Comparison of ENCODE assay signal across 20 cellular contexts in genomic region chr4:109094061-109094460, GRCh38.
DNase-seq lines count a peak whose midpoint lies in the region; ATAC-seq and TF ChIP-seq lines count a peak whose summit lies in the region.
"Had no signal": no experiment of that assay in that cellular context is flagged by ENCODE, and none has a peak within 500 bp of the region (broad histone marks: within the 10 kb centered on the region; RNA-seq: fewer than 3 reads in every experiment).

No MANE protein-coding gene starts in this region.

- no peak for ATAC-seq in activated CD8-positive, alpha-beta T cell treated with anti-CD3 and anti-CD28 coated beads for 36 hours

- no peaks in the 10 kb centered on the region for H3K36me3 Mint-ChIP-seq in activated CD8-positive, alpha-beta T cell treated with anti-CD3 and anti-CD28 coated beads for 36 hours (ENCODE audit: low read depth)
- H3K36me3 Mint-ChIP-seq: CD14-positive monocyte had no signal

- in situ Hi-C loops in KBM-7 (cut with MboI; ENCODE audit: low pct_unique_long_range_greater_than_20kb, low sequenced_read_pairs) = no loop called here

- no peaks in the 10 kb centered on the region for H3K4me1 ChIP-seq in right atrium auricular region

- H3K27me3 Mint-ChIP-seq in activated CD8-positive, alpha-beta T cell treated with anti-CD3 and anti-CD28 coated beads for 36 hours = peaks cover 3% of the 10 kb centered on the region

- H3K27me3 ChIP-seq in right atrium auricular region = no peaks in the 10 kb centered on the region

- H3K9me3 Mint-ChIP-seq in activated CD8-positive, alpha-beta T cell treated with anti-CD3 and anti-CD28 coated beads for 36 hours = no peaks in the 10 kb centered on the region

- TF ChIP-seq CTCF in AG10803 (conservative IDR thresholded peaks at IDR 0.05; ENCODE audit: low read length) (no peak), right atrium auricular region (IDR thresholded peaks at IDR 0.05) (no peak)
- no peak for TF ChIP-seq CTCF in activated CD8-positive, alpha-beta T cell treated with anti-CD3 and anti-CD28 coated beads for 36 hours (IDR thresholded peaks at IDR 0.05)

- H3K4me3 Mint-ChIP-seq in activated CD8-positive, alpha-beta T cell treated with anti-CD3 and anti-CD28 coated beads for 36 hours = no peak overlapping the region
- H3K4me3 Mint-ChIP-seq: CD14-positive monocyte had no signal

- no peak overlapping the region for H3K27ac Mint-ChIP-seq in activated CD8-positive, alpha-beta T cell treated with anti-CD3 and anti-CD28 coated beads for 36 hours
- H3K27ac Mint-ChIP-seq: CD14-positive monocyte had no signal

- DNase-seq in AG10803 (ENCODE audit: low read depth) (peak; percentile 41), KBM-7 (peak; percentile 24), amniotic epithelial cell (ENCODE audit: low read depth) (peak; percentile 42), fibroblast of peridontal ligament (ENCODE audit: extremely low read depth) (peak; percentile 79), NCI-H226 (no peak), right atrium auricular region (ENCODE audit: low spot score) (no peak)
- no peak for DNase-seq in activated CD8-positive, alpha-beta T cell treated with anti-CD3 and anti-CD28 coated beads for 36 hours
- no peak for DNase-seq in activated CD4-positive, alpha-beta T cell treated with anti-CD3 and anti-CD28 coated beads, Interleukin-2, amount 50 U/mL, for 1 hour
- DNase-seq: 8988T, AML-193, DMS53, GDM1, NCI-H1092, NCI-H1436, NCI-H1930, NCI-H510A, NCI-H748 treated with DMSO at 0.1 percent for 48 hours, SHP77 treated with DMSO at 0.1 percent for 48 hours had no signal

- no peaks in the 10 kb centered on the region for H3K36me3 ChIP-seq in right atrium auricular region

- no peak overlapping the region for H3K4me3 ChIP-seq in AG10803 (ENCODE audit: low read length)
- H3K4me3 ChIP-seq in right atrium auricular region = no peak overlapping the region

- POLR2A ChIA-PET in activated CD8-positive, alpha-beta T cell treated with anti-CD3 and anti-CD28 coated beads for 36 hours (lab: Charles Lee) = no interaction called here

- H3K9me3 ChIP-seq in right atrium auricular region = no peaks in the 10 kb centered on the region

- no peaks in the 10 kb centered on the region for H3K4me1 Mint-ChIP-seq in activated CD8-positive, alpha-beta T cell treated with anti-CD3 and anti-CD28 coated beads for 36 hours (ENCODE audit: low read depth)
- H3K4me1 Mint-ChIP-seq: CD14-positive monocyte had no signal

- intact Hi-C loops in activated CD8-positive, alpha-beta T cell treated with anti-CD3 and anti-CD28 coated beads for 36 hours (cut with micrococcal nuclease) = no loop called here

- CTCF ChIA-PET in activated CD8-positive, alpha-beta T cell treated with anti-CD3 and anti-CD28 coated beads for 36 hours (lab: Charles Lee) = no interaction called here

- H3K27ac ChIP-seq in right atrium auricular region = no peak overlapping the region
- H3K27ac ChIP-seq: RWPE1 had no signal

Comparison
In these comparisons a context has a peak if more than half of its experiments do, and no peak if none do; other contexts are left out.
1. DNase-seq: peak in AG10803 (single experiment), KBM-7 (single experiment), amniotic epithelial cell (single experiment) and fibroblast of peridontal ligament (single experiment); none in activated CD8-positive, alpha-beta T cell treated with anti-CD3 and anti-CD28 coated beads for 36 hours (single experiment), activated CD4-positive, alpha-beta T cell treated with anti-CD3 and anti-CD28 coated beads, Interleukin-2, amount 50 U/mL, for 1 hour (single experiment), NCI-H226 (single experiment) and right atrium auricular region (single experiment).